18 cellular contexts compared by ENCODE assay signal in genomic region chr15:57873564-57874209, GRCh38.
A peak's percentile ranks its signal among the peaks of the same experiment; 100 is the strongest.
DNase-seq lines count a peak whose midpoint lies in the region; ATAC-seq, FAIRE-seq and TF ChIP-seq lines count a peak whose summit lies in the region.
"Had no signal": no experiment of that assay in that cellular context is flagged by ENCODE, and none has a peak within 500 bp of the region (broad histone marks: within the 10 kb centered on the region; RNA-seq: fewer than 3 reads in every experiment).

No MANE protein-coding gene starts in this region.

- H3K9me1 ChIP-seq in endothelial cell of umbilical vein (replicated peaks; ENCODE audit: control insufficient read depth, extremely low read depth, insufficient read depth, low read length): no peaks in the 10 kb centered on the region

- intact Hi-C loops in endothelial cell of umbilical vein (cut with micrococcal nuclease) (loop anchor here (5.0 kb wide), 1 partner anchor 49 kb away; no protein-coding TSS in a partner anchor), left cardiac atrium (cut with DNase I) (no loop called here), lower leg skin (cut with DNase I; ENCODE audit: low total_unique reads) (no loop called here)

- peak overlapping the region; percentile 4 for H3K4me2 ChIP-seq in GM23248 (ENCODE audit: unreplicated experiment)
- peak overlapping the region; percentile 24 for H3K4me2 ChIP-seq in endothelial cell of umbilical vein (ENCODE audit: insufficient read depth, low read length)
- H3K4me2 ChIP-seq: GM23338 had no signal

- H3K27me3 ChIP-seq in GM23248 (replicated peaks; ENCODE audit: insufficient read depth) (no peaks in the 10 kb centered on the region), SJCRH30 (no peaks in the 10 kb centered on the region), endothelial cell of umbilical vein (ENCODE audit: control insufficient read depth in 2 of 2, insufficient read depth in 2 of 2, low read length in 2 of 2) (no peaks in the 10 kb centered on the region)
- H3K27me3 ChIP-seq: body of pancreas had no signal

- no peak for ATAC-seq in left cardiac atrium
- ATAC-seq in HG02588 (IDR thresholded peaks at IDR 0.05; ENCODE audit: unreplicated experiment): no peak
- ATAC-seq: body of pancreas; GM23338; mucosa of descending colon; stimulated activated naive CD8-positive, alpha-beta T cell treated with anti-CD3 and anti-CD28 coated beads, Interleukin-15, Interleukin-2, amounts not matched to agents 100 U/mL and 50 U/mL, for 24 hours; WTC11 had no signal

- 39 to 49% methylated on average over 2 of the region's 2 CpGs for WGBS in GM23248 (ENCODE audit: low coverage in 1 of 2, low lambda C conversion rate in 2 of 2, missing lambda C conversion rate in 2 of 2), 2 experiments
- WGBS in lower leg skin, 2 donors: 77 to 78% methylated on average over 2 of the region's 2 CpGs

- dilution Hi-C loops in endothelial cell of umbilical vein (cut with MboI; ENCODE audit: extremely low pct_ligation_motif_present, low sequenced_read_pairs): loop anchor here (25.0 kb wide), 1 partner anchor 189 kb away; the partner anchor contains the start of gene ALDH1A2

- H3K27ac ChIP-seq in GM23248 (no peak overlapping the region), SJCRH30 (peak overlapping the region; percentile 60), endothelial cell of umbilical vein (ENCODE audit: insufficient read depth, low read depth, low read length) (peak overlapping the region; percentile 40)
- H3K27ac ChIP-seq: body of pancreas, C4-2B had no signal

- 0 out of 2 replicates have a peak, but pooled peaks cover 6% of the 10 kb centered on the region for H3F3A ChIP-seq in GM23248 (ENCODE audit: insufficient read depth)

- 0 out of 2 replicates have a peak, but pooled peaks cover 5% of the 10 kb centered on the region for H3K9me2 ChIP-seq in GM23248 (ENCODE audit: insufficient read depth)

- peak; percentile 55 for DNase-seq in GM23248
- peak in 1 of 2 experiments; percentile 30 for DNase-seq in SJCRH30
- DNase-seq in endothelial cell of umbilical vein (ENCODE audit: low read depth, low spot score): peak; percentile 57
- peak; percentile 44 for DNase-seq in pulmonary artery endothelial cell (ENCODE audit: low read depth, low spot score)
- no peak for DNase-seq in left cardiac atrium
- DNase-seq in lower leg skin (ENCODE audit: low spot score in 2 of 2): no peak
- no peak for DNase-seq in NCI-H2081 treated with DMSO at 0.1 percent for 48 hours (lab: John Stamatoyannopoulos, UW)
- DNase-seq: activated effector memory CD4-positive, alpha-beta T cell treated with Interleukin-2 at 50 U/mL for 16 hours; body of pancreas; effector memory CD4-positive, alpha-beta T cell; mucosa of descending colon; NCI-H1436; NCI-H446; stimulated activated naive CD8-positive, alpha-beta T cell treated with anti-CD3 and anti-CD28 coated beads, Interleukin-15, Interleukin-2, amounts not matched to agents 100 U/mL and 50 U/mL, for 24 hours had no signal

- H3K9ac ChIP-seq in GM23248 (no peak overlapping the region), endothelial cell of umbilical vein (replicated peaks; ENCODE audit: extremely low read depth, insufficient read depth, low read length) (no peak overlapping the region)

- no peaks in the 10 kb centered on the region for H4K20me1 ChIP-seq in GM23248 (ENCODE audit: insufficient read depth)
- no peaks in the 10 kb centered on the region for H4K20me1 ChIP-seq in endothelial cell of umbilical vein (replicated peaks; ENCODE audit: control insufficient read depth, extremely low read depth, insufficient read depth, low read length)

- H2AFZ ChIP-seq in GM23248 (no peak overlapping the region), endothelial cell of umbilical vein (ENCODE audit: low read depth, low read length) (peak overlapping the region; percentile 17)

- CTCF ChIA-PET in endothelial cell of umbilical vein (lab: Charles Lee): interaction anchor here (0.8 to 15.8 kb wide), 5 partner anchors 13 to 193 kb away, joined by 4 to 517 read pairs (median 7); partner anchors contain the start of gene ALDH1A2

- H3K79me2 ChIP-seq in GM23248 (ENCODE audit: insufficient read depth) (no peaks in the 10 kb centered on the region), endothelial cell of umbilical vein (ENCODE audit: control insufficient read depth, insufficient read depth, low read length) (no peaks in the 10 kb centered on the region)

- TF ChIP-seq CTCF in endothelial cell of umbilical vein (IDR thresholded peaks at IDR 0.05; ENCODE audit: extremely low read depth in 1 of 2, insufficient read depth in 1 of 2, low read depth in 1 of 2, low read length in 2 of 2) (no peak), lower leg skin (IDR thresholded peaks at IDR 0.05) (no peak)

- TF ChIP-seq POLR2A in endothelial cell of umbilical vein (IDR thresholded peaks at IDR 0.05; ENCODE audit: low read depth, low read length): no peak
- TF ChIP-seq POLR2A in lower leg skin (IDR thresholded peaks at IDR 0.05): no peak

- peak; percentile 70 for FAIRE-seq in endothelial cell of umbilical vein (lab: Jason Lieb, UNC)

- POLR2A ChIA-PET in endothelial cell of umbilical vein (lab: Charles Lee): no interaction called here

- H3K9me3 ChIP-seq in GM23248 (ENCODE audit: low read depth) (no peaks in the 10 kb centered on the region), SJCRH30 (replicated peaks) (0 out of 2 replicates have a peak, but pooled peaks cover 4% of the 10 kb centered on the region), endothelial cell of umbilical vein (replicated peaks; ENCODE audit: control insufficient read depth, insufficient read depth, low read length) (no peaks in the 10 kb centered on the region)
- H3K9me3 ChIP-seq: body of pancreas had no signal

- BruUV-seq in endothelial cell of umbilical vein (replicated peaks; lab: Mats Ljungman, UMichigan): no TSS peak

- peaks cover 16% of the 10 kb centered on the region for H3K4me1 ChIP-seq in GM23248 (ENCODE audit: insufficient read depth)
- H3K4me1 ChIP-seq in SJCRH30: peaks cover 31% of the 10 kb centered on the region
- H3K4me1 ChIP-seq in endothelial cell of umbilical vein (ENCODE audit: control insufficient read depth, extremely low read depth, insufficient read depth, low read length): peaks cover 25% of the 10 kb centered on the region
- H3K4me1 ChIP-seq: body of pancreas had no signal

- H3K4me3 ChIP-seq in GM23248 (no peak overlapping the region), SJCRH30 (no peak overlapping the region), endothelial cell of umbilical vein (replicated peaks in 1 of 3; ENCODE audit: insufficient read depth in 1 of 3, low read depth in 1 of 3, low read length in 3 of 3) (no peak overlapping the region), lower leg skin (ENCODE audit: low read depth, poor library complexity, severe bottlenecking) (no peak overlapping the region)
- H3K4me3 ChIP-seq: body of pancreas, GM23338, mucosa of descending colon had no signal

- in situ Hi-C loops in GM23248 (cut with MboI): loop anchor here (25.0 kb wide), 1 partner anchor 236 kb away; no protein-coding TSS in a partner anchor

- no peaks in the 10 kb centered on the region for H3K36me3 ChIP-seq in GM23248 (ENCODE audit: low read depth)
- H3K36me3 ChIP-seq in SJCRH30: no peaks in the 10 kb centered on the region
- no peaks in the 10 kb centered on the region for H3K36me3 ChIP-seq in endothelial cell of umbilical vein (ENCODE audit: control insufficient read depth in 2 of 2, extremely low read depth in 1 of 2, insufficient read depth in 2 of 2, low read length in 2 of 2)

TF ChIP-seq in endothelial cell of umbilical vein, 7 proteins besides CTCF, POLR2A, EP300 and RAD21:
- no peak for TF ChIP-seq EZH2 (IDR thresholded peaks at IDR 0.05; ENCODE audit: borderline replicate concordance, low read depth, low read length, severe bottlenecking)
- peak; percentile 24 for TF ChIP-seq GATA2 (IDR thresholded peaks at IDR 0.05; ENCODE audit: insufficient read depth, insufficient read length, low read depth, low read length)
- peak; percentile 53 for TF ChIP-seq FOS (IDR thresholded peaks at IDR 0.05; ENCODE audit: borderline replicate concordance, insufficient read depth, low read length)
- no peak for TF ChIP-seq POLR2AphosphoS5 (IDR thresholded peaks at IDR 0.05; ENCODE audit: insufficient read depth, low read depth, low read length)
- TF ChIP-seq JUN (IDR thresholded peaks at IDR 0.05; ENCODE audit: borderline replicate concordance, insufficient read depth, insufficient read length, low read depth): peak; percentile 64

Comparison
In these comparisons a context has a peak if more than half of its experiments do, and no peak if none do; other contexts are left out.
1. DNase-seq: peak in GM23248 (single experiment), endothelial cell of umbilical vein (single experiment) and pulmonary artery endothelial cell (single experiment); none in left cardiac atrium (single experiment), lower leg skin (0 of 2) and NCI-H2081 treated with DMSO at 0.1 percent for 48 hours (single experiment).